ENCODE assay signal across 8 cellular contexts in the genomic region with DNA sequence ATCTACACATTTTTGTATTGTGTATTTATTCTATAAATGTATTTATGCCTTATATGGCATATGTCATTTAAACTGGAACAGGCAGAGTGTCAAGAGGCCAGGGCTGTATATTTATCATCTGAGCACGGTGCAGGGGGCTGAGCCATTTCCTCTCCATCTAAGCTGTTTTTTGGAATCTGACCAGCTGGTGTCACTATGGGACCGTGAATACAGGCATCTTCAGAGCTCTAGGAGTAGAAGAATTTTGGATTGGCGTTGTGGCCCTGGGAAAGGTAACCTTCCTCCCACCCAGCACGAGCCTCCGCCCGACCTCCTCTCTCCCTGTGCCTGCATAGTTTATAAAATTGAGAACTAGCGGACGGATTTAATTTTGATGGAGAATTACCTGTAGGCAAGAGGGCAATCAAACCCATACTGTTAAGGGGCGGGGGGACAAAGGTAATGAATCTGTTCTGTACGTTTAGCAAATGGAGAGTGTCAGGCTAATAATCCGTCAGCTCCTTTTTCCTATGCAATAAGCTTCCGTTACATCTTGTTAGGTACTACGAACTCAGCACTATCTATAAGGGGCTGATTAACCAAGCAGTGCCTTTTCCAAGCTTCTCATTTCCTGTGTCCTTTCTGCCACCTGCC. TPM values are rescaled to one million over a fixed set of nuclear protein-coding genes. Genes with fewer than 3 reads are reported as not detected.
DNase-seq lines count a peak whose midpoint lies in the region; ATAC-seq, FAIRE-seq and TF ChIP-seq lines count a peak whose summit lies in the region.

No MANE protein-coding gene starts in this region.

- H3K4me1 ChIP-seq in adrenal gland (replicated peaks in 1 of 2), result no peaks in the 10 kb centered on the region
- no peaks in the 10 kb centered on the region for H3K4me1 ChIP-seq in hepatocyte (ENCODE audit: insufficient read depth)
- H3K4me1 ChIP-seq in spleen, result peaks cover 0 to 3% (median 0%) of the 10 kb centered on the region in 6 donors

- H3K4me3 ChIP-seq in Jurkat, Clone E6-1 (ENCODE audit: low read length), result no peak overlapping the region
- H3K4me3 ChIP-seq in adrenal gland (no peak overlapping the region), hepatocyte (no peak overlapping the region), spleen (no peak overlapping the region)

- no peak for FAIRE-seq in GM12892 (lab: Jason Lieb, UNC)

- H3K27ac ChIP-seq in adrenal gland (no peak overlapping the region), hepatocyte (no peak overlapping the region), spleen (no peak overlapping the region)

- no peaks in the 10 kb centered on the region for H3K79me2 ChIP-seq in hepatocyte

- peak; percentile 69 for ATAC-seq in GM21423 (IDR thresholded peaks at IDR 0.05; ENCODE audit: unreplicated experiment)

- H3K9me2 ChIP-seq in hepatocyte (replicated peaks; ENCODE audit: insufficient read depth), result no peaks in the 10 kb centered on the region

- H3K27me3 ChIP-seq in adrenal gland (no peaks in the 10 kb centered on the region), hepatocyte (no peaks in the 10 kb centered on the region), spleen (replicated peaks in 1 of 7) (peaks cover 0 to 37% (median 0%) of the 10 kb centered on the region in 7 donors)

- WGBS in adrenal gland, 4 donors, result 20 to 28% (median 27%) methylated on average over 13 of the region's 13 CpGs
- WGBS in hepatocyte (ENCODE audit: low lambda C conversion rate, missing lambda C conversion rate), result 40% methylated on average over 13 of the region's 13 CpGs
- 36 to 43% (median 38%) methylated on average over 13 of the region's 13 CpGs for WGBS in spleen, 5 donors

- H3K36me3 ChIP-seq in adrenal gland (replicated peaks in 1 of 2), result no peaks in the 10 kb centered on the region
- H3K36me3 ChIP-seq in hepatocyte (replicated peaks; ENCODE audit: insufficient read depth, low read depth), result no peaks in the 10 kb centered on the region
- no peaks in the 10 kb centered on the region for H3K36me3 ChIP-seq in spleen

- TF ChIP-seq CTCF in adrenal gland (IDR thresholded peaks at IDR 0.05) (peak; percentile 12 to 64 (median 50)), hepatocyte (IDR thresholded peaks at IDR 0.05; ENCODE audit: poor library complexity) (peak; percentile 77), spleen (IDR thresholded peaks at IDR 0.05 in 8 of 11, conservative IDR thresholded peaks at IDR 0.05 in 3 of 11) (peak in 8 of 11 experiments; percentile 21 to 63 (median 40))

- H3K4me2 ChIP-seq in hepatocyte, result peak overlapping the region; percentile 39

- H3K9me3 ChIP-seq in adrenal gland (replicated peaks in 1 of 3), result no peaks in the 10 kb centered on the region
- H3K9me3 ChIP-seq in hepatocyte (ENCODE audit: low read depth), result no peaks in the 10 kb centered on the region
- no peaks in the 10 kb centered on the region for H3K9me3 ChIP-seq in spleen

- intact Hi-C loops in adrenal gland (cut with DNase I), result loop anchor here in 1 of 2 donors (5.0 kb wide), 1 partner anchor 91 kb away; no protein-coding TSS in a partner anchor
- intact Hi-C loops in spleen (cut with DNase I; ENCODE audit: low total_unique reads), result loop anchor here (5.0 kb wide), 1 partner anchor 86 kb away; no protein-coding TSS in a partner anchor

- no peaks in the 10 kb centered on the region for H4K20me1 ChIP-seq in hepatocyte (ENCODE audit: insufficient read depth, poor library complexity, severe bottlenecking)

- no peak overlapping the region for H2AFZ ChIP-seq in hepatocyte

- TF ChIP-seq POLR2A in adrenal gland (IDR thresholded peaks at IDR 0.05) (no peak), spleen (IDR thresholded peaks at IDR 0.05) (no peak), GM12892 (IDR thresholded peaks at IDR 0.05; ENCODE audit: low read depth, low read length) (no peak)

- peak; percentile 8 for DNase-seq in DMS 273 treated with DMSO at 0.1 percent for 48 hours (lab: John Stamatoyannopoulos, UW)
- peak; percentile 50 for DNase-seq in Jurkat, Clone E6-1 (ENCODE audit: low read depth, low spot score)
- DNase-seq in RKO (ENCODE audit: low spot score), result peak; percentile 69
- peak; percentile 29 to 69 (median 40) for DNase-seq in adrenal gland
- peak; percentile 78 for DNase-seq in hepatocyte (ENCODE audit: low spot score)
- no peak for DNase-seq in spleen
- no peak for DNase-seq in GM12892 (ENCODE audit: insufficient read length)

RNA-seq across cellular contexts. Expression of a gene that starts 29.0 kb away (rescaled TPM):
- polyA plus RNA-seq in Jurkat, Clone E6-1 (2012; ENCODE audit: insufficient read depth, insufficient read length), result 94.7 TPM
- 10 to 100 TPM; 18.1 to 40.6 (median 31.8) TPM for total RNA-seq in adrenal gland
- polyA plus RNA-seq in adrenal gland, result 10 to 100 TPM; 18.3 to 72.9 (median 20.9) TPM
- total RNA-seq in hepatocyte, result 36.5 and 47.8 TPM in 2 replicates
- 54.9 and 63.4 TPM in 2 replicates for polyA plus RNA-seq in hepatocyte
- 10 to 100 TPM; 12.2 to 18.6 (median 16.2) TPM for total RNA-seq in spleen
- polyA plus RNA-seq in spleen, result 10 to 100 TPM; 23.3 to 35.9 (median 34.1) TPM
- polyA plus RNA-seq in GM12892 (2012; ENCODE audit: missing spikeins), result 73.4 TPM

Comparison
In these comparisons a context has a peak if more than half of its experiments do, and no peak if none do; other contexts are left out.
1. DNase-seq: peak in DMS 273 treated with DMSO at 0.1 percent for 48 hours (single experiment), Jurkat, Clone E6-1 (single experiment), RKO (single experiment), adrenal gland (7 of 7) and hepatocyte (single experiment); none in spleen (single experiment) and GM12892 (single experiment).
2. Peak in every context shown above with its lines, with median percentiles within 50 percentile points of each other: CTCF ChIP-seq.